1 cellular context compared by ENCODE assay signal in genomic region chr1:109392788-109393580, GRCh38.
TF ChIP-seq lines count a peak whose summit lies in the region.

No MANE protein-coding gene starts in this region.

TF ChIP-seq in K562, 482 proteins besides CTCF, POLR2A, EP300 and RAD21 (continued from another document and continues in another):
- TF ChIP-seq, protein P1, sequence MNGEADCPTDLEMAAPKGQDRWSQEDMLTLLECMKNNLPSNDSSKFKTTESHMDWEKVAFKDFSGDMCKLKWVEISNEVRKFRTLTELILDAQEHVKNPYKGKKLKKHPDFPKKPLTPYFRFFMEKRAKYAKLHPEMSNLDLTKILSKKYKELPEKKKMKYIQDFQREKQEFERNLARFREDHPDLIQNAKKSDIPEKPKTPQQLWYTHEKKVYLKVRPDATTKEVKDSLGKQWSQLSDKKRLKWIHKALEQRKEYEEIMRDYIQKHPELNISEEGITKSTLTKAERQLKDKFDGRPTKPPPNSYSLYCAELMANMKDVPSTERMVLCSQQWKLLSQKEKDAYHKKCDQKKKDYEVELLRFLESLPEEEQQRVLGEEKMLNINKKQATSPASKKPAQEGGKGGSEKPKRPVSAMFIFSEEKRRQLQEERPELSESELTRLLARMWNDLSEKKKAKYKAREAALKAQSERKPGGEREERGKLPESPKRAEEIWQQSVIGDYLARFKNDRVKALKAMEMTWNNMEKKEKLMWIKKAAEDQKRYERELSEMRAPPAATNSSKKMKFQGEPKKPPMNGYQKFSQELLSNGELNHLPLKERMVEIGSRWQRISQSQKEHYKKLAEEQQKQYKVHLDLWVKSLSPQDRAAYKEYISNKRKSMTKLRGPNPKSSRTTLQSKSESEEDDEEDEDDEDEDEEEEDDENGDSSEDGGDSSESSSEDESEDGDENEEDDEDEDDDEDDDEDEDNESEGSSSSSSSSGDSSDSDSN (IDR thresholded peaks at IDR 0.05; ENCODE audit: borderline replicate concordance in 1 of 2, low read depth in 2 of 2, low read length in 2 of 2) = peak; percentile 33 to 70; a peak in 2 of 4 replicates
- TF ChIP-seq RNF2 (IDR thresholded peaks at IDR 0.05) (no peak), ZNF407 (IDR thresholded peaks at IDR 0.05; ENCODE audit: low read depth) (no peak), FOXP1 (CRISPR knock-in tag; IDR thresholded peaks at IDR 0.05) (no peak), FOS (IDR thresholded peaks at IDR 0.05; ENCODE audit: extremely low read depth, insufficient read length) (no peak), FOXM1 (IDR thresholded peaks at IDR 0.05; ENCODE audit: low read depth) (no peak; the same call in 1 of the 2 replicates), FOXM1 (CRISPR knock-in tag; IDR thresholded peaks at IDR 0.05; ENCODE audit: low read depth) (no peak), XRCC5 (IDR thresholded peaks at IDR 0.05; ENCODE audit: low read depth, low read length) (no peak), ZC3H11A (IDR thresholded peaks at IDR 0.05; ENCODE audit: low read depth, low read length) (no peak), TCF15 (CRISPR knock-in tag; IDR thresholded peaks at IDR 0.05) (no peak), E2F4 (CRISPR knock-in tag; IDR thresholded peaks at IDR 0.05; ENCODE audit: low read depth) (no peak), HNRNPL (IDR thresholded peaks at IDR 0.05; ENCODE audit: low read depth, low read length) (no peak), ZNF780A (CRISPR knock-in tag; IDR thresholded peaks at IDR 0.05) (no peak), NBN (IDR thresholded peaks at IDR 0.05; ENCODE audit: low read depth) (peak; percentile 79; the same call in 1 of the 2 replicates), MCM3 (IDR thresholded peaks at IDR 0.05) (no peak), GATAD2B (IDR thresholded peaks at IDR 0.05; ENCODE audit: borderline replicate concordance) (no peak; the same call in 1 of the 2 replicates), ZNF655 (CRISPR knock-in tag; IDR thresholded peaks at IDR 0.05) (no peak; the same call in 1 of the 2 replicates), MTA2 (IDR thresholded peaks at IDR 0.05; ENCODE audit: low read depth) (no peak), BCOR (IDR thresholded peaks at IDR 0.05) (no peak), U2AF2 (optimal IDR thresholded peaks at IDR 0.05; ENCODE audit: low read depth, low read length) (no peak)
- TF ChIP-seq, protein P2, sequence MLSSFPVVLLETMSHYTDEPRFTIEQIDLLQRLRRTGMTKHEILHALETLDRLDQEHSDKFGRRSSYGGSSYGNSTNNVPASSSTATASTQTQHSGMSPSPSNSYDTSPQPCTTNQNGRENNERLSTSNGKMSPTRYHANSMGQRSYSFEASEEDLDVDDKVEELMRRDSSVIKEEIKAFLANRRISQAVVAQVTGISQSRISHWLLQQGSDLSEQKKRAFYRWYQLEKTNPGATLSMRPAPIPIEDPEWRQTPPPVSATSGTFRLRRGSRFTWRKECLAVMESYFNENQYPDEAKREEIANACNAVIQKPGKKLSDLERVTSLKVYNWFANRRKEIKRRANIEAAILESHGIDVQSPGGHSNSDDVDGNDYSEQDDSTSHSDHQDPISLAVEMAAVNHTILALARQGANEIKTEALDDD (IDR thresholded peaks at IDR 0.05) = peak; percentile 39; the same call in 1 of the 2 replicates
- TF ChIP-seq, protein P3, sequence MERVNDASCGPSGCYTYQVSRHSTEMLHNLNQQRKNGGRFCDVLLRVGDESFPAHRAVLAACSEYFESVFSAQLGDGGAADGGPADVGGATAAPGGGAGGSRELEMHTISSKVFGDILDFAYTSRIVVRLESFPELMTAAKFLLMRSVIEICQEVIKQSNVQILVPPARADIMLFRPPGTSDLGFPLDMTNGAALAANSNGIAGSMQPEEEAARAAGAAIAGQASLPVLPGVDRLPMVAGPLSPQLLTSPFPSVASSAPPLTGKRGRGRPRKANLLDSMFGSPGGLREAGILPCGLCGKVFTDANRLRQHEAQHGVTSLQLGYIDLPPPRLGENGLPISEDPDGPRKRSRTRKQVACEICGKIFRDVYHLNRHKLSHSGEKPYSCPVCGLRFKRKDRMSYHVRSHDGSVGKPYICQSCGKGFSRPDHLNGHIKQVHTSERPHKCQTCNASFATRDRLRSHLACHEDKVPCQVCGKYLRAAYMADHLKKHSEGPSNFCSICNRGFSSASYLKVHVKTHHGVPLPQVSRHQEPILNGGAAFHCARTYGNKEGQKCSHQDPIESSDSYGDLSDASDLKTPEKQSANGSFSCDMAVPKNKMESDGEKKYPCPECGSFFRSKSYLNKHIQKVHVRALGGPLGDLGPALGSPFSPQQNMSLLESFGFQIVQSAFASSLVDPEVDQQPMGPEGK (CRISPR knock-in tag; IDR thresholded peaks at IDR 0.05; ENCODE audit: borderline replicate concordance) = no peak
- TF ChIP-seq, protein P4, sequence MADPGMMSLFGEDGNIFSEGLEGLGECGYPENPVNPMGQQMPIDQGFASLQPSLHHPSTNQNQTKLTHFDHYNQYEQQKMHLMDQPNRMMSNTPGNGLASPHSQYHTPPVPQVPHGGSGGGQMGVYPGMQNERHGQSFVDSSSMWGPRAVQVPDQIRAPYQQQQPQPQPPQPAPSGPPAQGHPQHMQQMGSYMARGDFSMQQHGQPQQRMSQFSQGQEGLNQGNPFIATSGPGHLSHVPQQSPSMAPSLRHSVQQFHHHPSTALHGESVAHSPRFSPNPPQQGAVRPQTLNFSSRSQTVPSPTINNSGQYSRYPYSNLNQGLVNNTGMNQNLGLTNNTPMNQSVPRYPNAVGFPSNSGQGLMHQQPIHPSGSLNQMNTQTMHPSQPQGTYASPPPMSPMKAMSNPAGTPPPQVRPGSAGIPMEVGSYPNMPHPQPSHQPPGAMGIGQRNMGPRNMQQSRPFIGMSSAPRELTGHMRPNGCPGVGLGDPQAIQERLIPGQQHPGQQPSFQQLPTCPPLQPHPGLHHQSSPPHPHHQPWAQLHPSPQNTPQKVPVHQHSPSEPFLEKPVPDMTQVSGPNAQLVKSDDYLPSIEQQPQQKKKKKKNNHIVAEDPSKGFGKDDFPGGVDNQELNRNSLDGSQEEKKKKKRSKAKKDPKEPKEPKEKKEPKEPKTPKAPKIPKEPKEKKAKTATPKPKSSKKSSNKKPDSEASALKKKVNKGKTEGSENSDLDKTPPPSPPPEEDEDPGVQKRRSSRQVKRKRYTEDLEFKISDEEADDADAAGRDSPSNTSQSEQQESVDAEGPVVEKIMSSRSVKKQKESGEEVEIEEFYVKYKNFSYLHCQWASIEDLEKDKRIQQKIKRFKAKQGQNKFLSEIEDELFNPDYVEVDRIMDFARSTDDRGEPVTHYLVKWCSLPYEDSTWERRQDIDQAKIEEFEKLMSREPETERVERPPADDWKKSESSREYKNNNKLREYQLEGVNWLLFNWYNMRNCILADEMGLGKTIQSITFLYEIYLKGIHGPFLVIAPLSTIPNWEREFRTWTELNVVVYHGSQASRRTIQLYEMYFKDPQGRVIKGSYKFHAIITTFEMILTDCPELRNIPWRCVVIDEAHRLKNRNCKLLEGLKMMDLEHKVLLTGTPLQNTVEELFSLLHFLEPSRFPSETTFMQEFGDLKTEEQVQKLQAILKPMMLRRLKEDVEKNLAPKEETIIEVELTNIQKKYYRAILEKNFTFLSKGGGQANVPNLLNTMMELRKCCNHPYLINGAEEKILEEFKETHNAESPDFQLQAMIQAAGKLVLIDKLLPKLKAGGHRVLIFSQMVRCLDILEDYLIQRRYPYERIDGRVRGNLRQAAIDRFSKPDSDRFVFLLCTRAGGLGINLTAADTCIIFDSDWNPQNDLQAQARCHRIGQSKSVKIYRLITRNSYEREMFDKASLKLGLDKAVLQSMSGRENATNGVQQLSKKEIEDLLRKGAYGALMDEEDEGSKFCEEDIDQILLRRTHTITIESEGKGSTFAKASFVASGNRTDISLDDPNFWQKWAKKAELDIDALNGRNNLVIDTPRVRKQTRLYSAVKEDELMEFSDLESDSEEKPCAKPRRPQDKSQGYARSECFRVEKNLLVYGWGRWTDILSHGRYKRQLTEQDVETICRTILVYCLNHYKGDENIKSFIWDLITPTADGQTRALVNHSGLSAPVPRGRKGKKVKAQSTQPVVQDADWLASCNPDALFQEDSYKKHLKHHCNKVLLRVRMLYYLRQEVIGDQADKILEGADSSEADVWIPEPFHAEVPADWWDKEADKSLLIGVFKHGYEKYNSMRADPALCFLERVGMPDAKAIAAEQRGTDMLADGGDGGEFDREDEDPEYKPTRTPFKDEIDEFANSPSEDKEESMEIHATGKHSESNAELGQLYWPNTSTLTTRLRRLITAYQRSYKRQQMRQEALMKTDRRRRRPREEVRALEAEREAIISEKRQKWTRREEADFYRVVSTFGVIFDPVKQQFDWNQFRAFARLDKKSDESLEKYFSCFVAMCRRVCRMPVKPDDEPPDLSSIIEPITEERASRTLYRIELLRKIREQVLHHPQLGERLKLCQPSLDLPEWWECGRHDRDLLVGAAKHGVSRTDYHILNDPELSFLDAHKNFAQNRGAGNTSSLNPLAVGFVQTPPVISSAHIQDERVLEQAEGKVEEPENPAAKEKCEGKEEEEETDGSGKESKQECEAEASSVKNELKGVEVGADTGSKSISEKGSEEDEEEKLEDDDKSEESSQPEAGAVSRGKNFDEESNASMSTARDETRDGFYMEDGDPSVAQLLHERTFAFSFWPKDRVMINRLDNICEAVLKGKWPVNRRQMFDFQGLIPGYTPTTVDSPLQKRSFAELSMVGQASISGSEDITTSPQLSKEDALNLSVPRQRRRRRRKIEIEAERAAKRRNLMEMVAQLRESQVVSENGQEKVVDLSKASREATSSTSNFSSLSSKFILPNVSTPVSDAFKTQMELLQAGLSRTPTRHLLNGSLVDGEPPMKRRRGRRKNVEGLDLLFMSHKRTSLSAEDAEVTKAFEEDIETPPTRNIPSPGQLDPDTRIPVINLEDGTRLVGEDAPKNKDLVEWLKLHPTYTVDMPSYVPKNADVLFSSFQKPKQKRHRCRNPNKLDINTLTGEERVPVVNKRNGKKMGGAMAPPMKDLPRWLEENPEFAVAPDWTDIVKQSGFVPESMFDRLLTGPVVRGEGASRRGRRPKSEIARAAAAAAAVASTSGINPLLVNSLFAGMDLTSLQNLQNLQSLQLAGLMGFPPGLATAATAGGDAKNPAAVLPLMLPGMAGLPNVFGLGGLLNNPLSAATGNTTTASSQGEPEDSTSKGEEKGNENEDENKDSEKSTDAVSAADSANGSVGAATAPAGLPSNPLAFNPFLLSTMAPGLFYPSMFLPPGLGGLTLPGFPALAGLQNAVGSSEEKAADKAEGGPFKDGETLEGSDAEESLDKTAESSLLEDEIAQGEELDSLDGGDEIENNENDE (IDR thresholded peaks at IDR 0.05; ENCODE audit: low read depth, low read length) = no peak
